11 cellular contexts compared by ENCODE assay signal in the genomic region with DNA sequence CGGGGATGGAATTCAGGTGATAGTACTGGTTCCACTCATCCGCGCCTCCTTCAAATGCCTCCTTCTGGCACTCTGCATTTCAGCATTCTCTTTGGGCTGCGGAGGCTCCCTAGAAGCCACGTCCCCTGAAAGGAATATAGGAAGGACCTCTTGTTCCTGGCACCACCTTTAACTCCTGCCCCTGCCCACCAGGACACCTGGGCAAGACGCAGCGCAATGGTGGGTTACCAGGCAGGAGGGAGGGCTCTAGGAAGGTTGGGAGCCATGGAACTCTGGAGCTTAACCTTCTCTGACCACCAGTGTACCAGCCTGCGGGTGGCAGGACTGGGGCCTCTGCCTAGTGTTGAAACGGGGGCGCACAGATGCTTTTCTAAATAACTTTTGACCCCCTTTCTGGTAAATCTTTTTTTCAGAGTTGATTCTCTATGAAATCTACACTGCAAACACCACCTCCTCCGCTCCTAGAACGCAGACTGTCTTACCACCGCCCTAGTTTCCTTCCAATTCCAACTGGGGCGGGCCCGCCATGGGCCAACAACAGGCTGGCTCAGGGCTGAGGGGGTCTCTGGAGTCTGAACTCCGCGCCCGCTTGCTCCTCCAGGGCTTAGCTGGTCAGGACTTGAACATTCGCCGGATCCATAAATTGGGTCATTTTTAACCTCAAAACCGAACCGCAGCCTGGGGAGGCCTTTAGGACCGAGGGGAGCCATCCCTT. TPM values are rescaled to one million over a fixed set of nuclear protein-coding genes. Genes with fewer than 3 reads are reported as not detected.
DNase-seq lines count a peak whose midpoint lies in the region; ATAC-seq and TF ChIP-seq lines count a peak whose summit lies in the region.
"Had no signal": no experiment of that assay in that cellular context is flagged by ENCODE, and none has a peak within 500 bp of the region (broad histone marks: within the 10 kb centered on the region; RNA-seq: fewer than 3 reads in every experiment).

No MANE protein-coding gene starts in this region.

- intact Hi-C loops in heart right ventricle (cut with DNase I) (loop anchor here in 3 of 10 donors (5.0 to 10.0 kb wide), 2 partner anchors 34 to 314 kb away; no protein-coding TSS in a partner anchor), Right ventricle myocardium inferior (cut with DNase I) (no loop called here), vagina (cut with DNase I) (no loop called here)

- no peak for TF ChIP-seq POLR2A in vagina (IDR thresholded peaks at IDR 0.05)

- H3K9me3 ChIP-seq in heart right ventricle = no peaks in the 10 kb centered on the region
- no peaks in the 10 kb centered on the region for H3K9me3 ChIP-seq in neural progenitor cell (ENCODE audit: low read depth)
- H3K9me3 ChIP-seq in vagina = no peaks in the 10 kb centered on the region

- H3K27ac ChIP-seq in heart right ventricle (peak overlapping the region in 9 of 10 donors; percentile 60 to 92 (median 79)), neural progenitor cell (no peak overlapping the region), vagina (no peak overlapping the region)

- no peaks in the 10 kb centered on the region for H3K36me3 Mint-ChIP-seq in glutamatergic neuron (ENCODE audit: unreplicated experiment)
- H3K36me3 Mint-ChIP-seq in neural progenitor cell = no peaks in the 10 kb centered on the region

- peak overlapping the region; percentile 96 for H2AFZ ChIP-seq in neural progenitor cell (replicated peaks)

- H3K4me1 ChIP-seq in heart right ventricle (peaks cover 0 to 40% (median 9%) of the 10 kb centered on the region in 9 donors), neural progenitor cell (peaks cover 23% of the 10 kb centered on the region), vagina (peaks cover 10% of the 10 kb centered on the region)

- peaks cover 5% of the 10 kb centered on the region for H3K27me3 Mint-ChIP-seq in glutamatergic neuron (ENCODE audit: unreplicated experiment)
- H3K27me3 Mint-ChIP-seq in neural progenitor cell (ENCODE audit: insufficient read depth, low read depth) = peaks cover 47% of the 10 kb centered on the region

- H4K20me1 ChIP-seq in neural progenitor cell (ENCODE audit: low read depth) = peaks cover 10% of the 10 kb centered on the region

- H3F3A ChIP-seq in neural progenitor cell (ENCODE audit: low read depth) = peaks cover 9% of the 10 kb centered on the region

- H3K4me2 ChIP-seq in neural progenitor cell = peak overlapping the region; percentile 99

- H3K27me3 ChIP-seq in heart right ventricle (peaks cover 0 to 58% (median 45%) of the 10 kb centered on the region in 7 donors), neural progenitor cell (peaks cover 49% of the 10 kb centered on the region), vagina (no peaks in the 10 kb centered on the region)

- DNase-seq in heart right ventricle (no peak), Right ventricle myocardium inferior (ENCODE audit: missing footprints) (no peak), glutamatergic neuron (no peak), neural progenitor cell (ENCODE audit: low spot score) (no peak), vagina (ENCODE audit: extremely low spot score in 2 of 2) (no peak), activated gamma-delta T cell (lab: John Stamatoyannopoulos, UW) (no peak)
- no peak for DNase-seq in activated CD8-positive, alpha-beta memory T cell treated with anti-CD3 and anti-CD28 coated beads for 24 hours
- DNase-seq: activated CD8-positive, alpha-beta memory T cell treated with anti-CD3 and anti-CD28 coated beads, Interleukin-2, amount 50 U/mL, for 4 hours; stimulated activated CD4-positive, alpha-beta T cell treated with anti-CD3 and anti-CD28 coated beads, Interleukin-4, amount 100 ng/mL, for 1 hour; stimulated activated naive CD8-positive, alpha-beta T cell treated with anti-CD3 and anti-CD28 coated beads, Interleukin-15, amount 100 ng/mL, for 72 hours had no signal

- peaks cover 39% of the 10 kb centered on the region for H3K4me1 Mint-ChIP-seq in glutamatergic neuron (ENCODE audit: low read depth, unreplicated experiment)
- H3K4me1 Mint-ChIP-seq in neural progenitor cell = peaks cover 32% of the 10 kb centered on the region

- peak overlapping the region in 9 of 10 donors; percentile 47 to 65 (median 59) for H3K4me3 ChIP-seq in heart right ventricle
- peak overlapping the region; percentile 90 for H3K4me3 ChIP-seq in neural progenitor cell
- H3K4me3 ChIP-seq in vagina = peak overlapping the region; percentile 42 to 55

- peaks cover 15% of the 10 kb centered on the region for H3K9me3 Mint-ChIP-seq in glutamatergic neuron (ENCODE audit: unreplicated experiment)
- no peaks in the 10 kb centered on the region for H3K9me3 Mint-ChIP-seq in neural progenitor cell
- H3K9me3 Mint-ChIP-seq: stimulated activated naive CD8-positive, alpha-beta T cell treated with anti-CD3 and anti-CD28 coated beads, Interleukin-15, amount 100 ng/mL, for 72 hours had no signal

- H3K9ac ChIP-seq in neural progenitor cell = no peak overlapping the region

- no peaks in the 10 kb centered on the region for H3K36me3 ChIP-seq in heart right ventricle
- no peaks in the 10 kb centered on the region for H3K36me3 ChIP-seq in neural progenitor cell
- H3K36me3 ChIP-seq in vagina = no peaks in the 10 kb centered on the region

- peak overlapping the region; percentile 59 for H3K4me3 Mint-ChIP-seq in glutamatergic neuron (ENCODE audit: unreplicated experiment)
- H3K4me3 Mint-ChIP-seq in neural progenitor cell = peak overlapping the region; percentile 80
- H3K4me3 Mint-ChIP-seq: stimulated activated naive CD8-positive, alpha-beta T cell treated with anti-CD3 and anti-CD28 coated beads, Interleukin-15, amount 100 ng/mL, for 72 hours had no signal

- no peak for TF ChIP-seq CTCF in heart right ventricle (IDR thresholded peaks at IDR 0.05)
- no peak for TF ChIP-seq CTCF in glutamatergic neuron (IDR thresholded peaks at IDR 0.05; ENCODE audit: partially characterized antibody, unreplicated experiment)
- no peak for TF ChIP-seq CTCF in neural progenitor cell (IDR thresholded peaks at IDR 0.05)
- no peak for TF ChIP-seq CTCF in vagina (IDR thresholded peaks at IDR 0.05)

- peak overlapping the region; percentile 15 for H3K27ac Mint-ChIP-seq in glutamatergic neuron (ENCODE audit: unreplicated experiment)
- no peak overlapping the region for H3K27ac Mint-ChIP-seq in neural progenitor cell
- H3K27ac Mint-ChIP-seq: stimulated activated naive CD8-positive, alpha-beta T cell treated with anti-CD3 and anti-CD28 coated beads, Interleukin-15, amount 100 ng/mL, for 72 hours had no signal

- ATAC-seq in heart right ventricle (no peak), Right ventricle myocardium inferior (no peak), SK-N-SH treated with all-trans-retinoic acid at 6 μM for 48 hours (no peak)

- WGBS in heart right ventricle, 2 donors = 35 to 43% methylated on average over 23 of the region's 23 CpGs

- peaks cover 31% of the 10 kb centered on the region for H3K79me2 ChIP-seq in neural progenitor cell (ENCODE audit: low read depth)

TF ChIP-seq in SK-N-SH treated with all-trans-retinoic acid at 6 μM for 48 hours, 23 proteins besides CTCF, POLR2A, EP300 and RAD21:
- TF ChIP-seq CSDC2 (CRISPR knock-in tag; IDR thresholded peaks at IDR 0.05) (no peak), GLIS3 (CRISPR knock-in tag; IDR thresholded peaks at IDR 0.05) (no peak), ZFP3 (CRISPR knock-in tag; IDR thresholded peaks at IDR 0.05) (no peak), ZNF70 (CRISPR knock-in tag; IDR thresholded peaks at IDR 0.05) (no peak), ESRRG (CRISPR knock-in tag; IDR thresholded peaks at IDR 0.05) (no peak), RARB (CRISPR knock-in tag; IDR thresholded peaks at IDR 0.05) (no peak)

RNA-seq across cellular contexts. Expression of gene SYNDIG1, which starts 0.9 kb away (rescaled TPM):
- 10 to 100 TPM in 9 of 10 donors, 1 to 10 TPM in 1; 8.7 to 34.7 (median 22.6) TPM for total RNA-seq in heart right ventricle
- 10 to 100 TPM in 1 of 2 donors, 1 to 10 TPM in 1; 8.6 to 13.1 TPM for polyA plus RNA-seq in heart right ventricle
- 15.8 TPM for total RNA-seq in Right ventricle myocardium inferior
- 10.4 TPM for total RNA-seq in glutamatergic neuron (ENCODE audit: unreplicated experiment)
- 1.0 and 4.7 TPM in 2 replicates for total RNA-seq in neural progenitor cell (ENCODE audit: low replicate concordance)
- total RNA-seq in vagina = 3.2 TPM

Comparison
In these comparisons a context has a peak if more than half of its experiments do, and no peak if none do; other contexts are left out.
1. H3K27ac ChIP-seq: peak in heart right ventricle (9 of 10); none in neural progenitor cell (single experiment) and vagina (single experiment).
2. Peak in every context shown above with its lines, with median percentiles within 50 percentile points of each other: H3K4me3 ChIP-seq.